In genomic region chr6:99588618-99589289, GRCh38 we compare ENCODE assay signal across 8 cellular contexts. TPM values are rescaled to one million over a fixed set of nuclear protein-coding genes. Genes with fewer than 3 reads are reported as not detected.
A peak's percentile ranks its signal among the peaks of the same experiment; 100 is the strongest.
DNase-seq lines count a peak whose midpoint lies in the region; ATAC-seq, FAIRE-seq and TF ChIP-seq lines count a peak whose summit lies in the region.

No MANE protein-coding gene starts in this region.

- H2AFZ ChIP-seq in astrocyte (ENCODE audit: low read depth, low read length) = peak overlapping the region; percentile 87

- peak overlapping the region; percentile 21 for H3K9ac ChIP-seq in astrocyte (ENCODE audit: low read length)

- peak overlapping the region; percentile 86 for H3K4me2 ChIP-seq in astrocyte (ENCODE audit: low read length)

- H3K36me3 Mint-ChIP-seq in astrocyte (ENCODE audit: low read depth, unreplicated experiment) = no peaks in the 10 kb centered on the region

- H3K79me2 ChIP-seq in astrocyte (ENCODE audit: insufficient read depth, low read length) = no peaks in the 10 kb centered on the region

- peaks cover 79% of the 10 kb centered on the region for H3K27me3 Mint-ChIP-seq in astrocyte (ENCODE audit: low read depth, unreplicated experiment)

- DNase-seq in GM12865 (ENCODE audit: low read depth) (peak; percentile 88), HFF-Myc (ENCODE audit: extremely low read depth, low read depth) (peak; percentile 35), MV-4-11 (lab: John Stamatoyannopoulos, UW) (peak; percentile 74), astrocyte (ENCODE audit: low read depth) (peak; percentile 61), iPS DF 6.9 (ENCODE audit: low read depth, low spot score) (no peak), skeletal muscle cell (ENCODE audit: low read depth) (peak; percentile 19), SKM-1 treated with dmso at 0.1 percent for 144 hours (lab: John Stamatoyannopoulos, UW; ENCODE audit: unreplicated experiment) (no peak)

- H3K27ac ChIP-seq in astrocyte (ENCODE audit: low read depth, low read length) (no peak overlapping the region), iPS DF 6.9 (ENCODE audit: low read length) (no peak overlapping the region)

- H3K4me1 Mint-ChIP-seq in astrocyte (ENCODE audit: low read depth, unreplicated experiment) = peaks cover 4% of the 10 kb centered on the region

- FAIRE-seq in astrocyte (lab: Jason Lieb, UNC) = no peak

- H3K27ac Mint-ChIP-seq in astrocyte (ENCODE audit: unreplicated experiment) = no peak overlapping the region

- peak; percentile 96 for ATAC-seq in SK-N-SH treated with all-trans-retinoic acid at 6 μM for 48 hours

- TF ChIP-seq CTCF in GM12865 (IDR thresholded peaks at IDR 0.05; ENCODE audit: insufficient read depth, low read depth, low read length, missing control alignments) (peak; percentile 86), HFF-Myc (IDR thresholded peaks at IDR 0.05; ENCODE audit: low read depth, low read length, missing control alignments) (peak; percentile 61), astrocyte (IDR thresholded peaks at IDR 0.05; ENCODE audit: insufficient read depth, low read depth, low read length) (peak; percentile 23)

- H3K4me1 ChIP-seq in astrocyte (ENCODE audit: insufficient read depth, low read length) (peaks cover 11% of the 10 kb centered on the region), iPS DF 6.9 (ENCODE audit: control insufficient read depth, insufficient read depth, low read length) (no peaks in the 10 kb centered on the region)

- no CpG with 5 or more reads among the region's 52 CpGs for WGBS in iPS DF 6.9 (ENCODE audit: insufficient coverage, insufficient read length)

- H3K27me3 ChIP-seq in astrocyte (ENCODE audit: insufficient read depth, low read length) (peaks cover 68% of the 10 kb centered on the region), iPS DF 6.9 (ENCODE audit: control insufficient read depth, insufficient read depth, low read length) (peaks cover 62% of the 10 kb centered on the region)

- no peaks in the 10 kb centered on the region for H4K20me1 ChIP-seq in astrocyte (ENCODE audit: insufficient read depth, low read length)

- no peaks in the 10 kb centered on the region for H3K36me3 ChIP-seq in astrocyte (ENCODE audit: insufficient read depth, low read length)
- H3K36me3 ChIP-seq in iPS DF 6.9 (ENCODE audit: control insufficient read depth, insufficient read depth, low read length) = no peaks in the 10 kb centered on the region

- peak overlapping the region; percentile 81 for H3K4me3 Mint-ChIP-seq in astrocyte (ENCODE audit: unreplicated experiment)

- H3K9me3 ChIP-seq in astrocyte (ENCODE audit: insufficient read depth, low read depth, low read length) (no peaks in the 10 kb centered on the region), iPS DF 6.9 (ENCODE audit: control insufficient read depth, insufficient read depth, low read length) (no peaks in the 10 kb centered on the region)

- H3K9me3 Mint-ChIP-seq in astrocyte (ENCODE audit: unreplicated experiment) = no peaks in the 10 kb centered on the region

- peak overlapping the region; percentile 67 for H3K4me3 ChIP-seq in GM12865 (ENCODE audit: low read depth, low read length)
- H3K4me3 ChIP-seq in HFF-Myc (replicated peaks; ENCODE audit: low read depth, low read length) = peak overlapping the region; percentile 40
- H3K4me3 ChIP-seq in astrocyte (ENCODE audit: insufficient read depth, low read depth, low read length) = peak overlapping the region; percentile 52
- peak overlapping the region; percentile 21; the same call in 1 of the 2 replicates for H3K4me3 ChIP-seq in iPS DF 6.9 (ENCODE audit: low read length)
- H3K4me3 ChIP-seq in skeletal muscle cell (ENCODE audit: low read depth, low read length) = peak overlapping the region; percentile 53

TF ChIP-seq in SK-N-SH treated with all-trans-retinoic acid at 6 μM for 48 hours, 23 proteins besides CTCF, POLR2A, EP300 and RAD21:
- no peak for TF ChIP-seq POU6F1 (CRISPR knock-in tag; IDR thresholded peaks at IDR 0.05; ENCODE audit: borderline replicate concordance, low read depth)
- TF ChIP-seq ZFP3 (CRISPR knock-in tag; IDR thresholded peaks at IDR 0.05) = no peak
- TF ChIP-seq TOX (CRISPR knock-in tag; IDR thresholded peaks at IDR 0.05; ENCODE audit: borderline replicate concordance) = no peak
- no peak for TF ChIP-seq ZNF8 (CRISPR knock-in tag; IDR thresholded peaks at IDR 0.05)
- no peak for TF ChIP-seq PATZ1 (CRISPR knock-in tag; IDR thresholded peaks at IDR 0.05; ENCODE audit: borderline replicate concordance)
- no peak for TF ChIP-seq RARB (CRISPR knock-in tag; IDR thresholded peaks at IDR 0.05)
- no peak for TF ChIP-seq ESRRG (CRISPR knock-in tag; IDR thresholded peaks at IDR 0.05)
- TF ChIP-seq CREB5 (CRISPR knock-in tag; IDR thresholded peaks at IDR 0.05; ENCODE audit: low read depth) = no peak
- TF ChIP-seq PPARA (CRISPR knock-in tag; IDR thresholded peaks at IDR 0.05; ENCODE audit: borderline replicate concordance) = no peak
- no peak for TF ChIP-seq CSDC2 (CRISPR knock-in tag; IDR thresholded peaks at IDR 0.05)
- TF ChIP-seq TCF4 (CRISPR knock-in tag; IDR thresholded peaks at IDR 0.05; ENCODE audit: borderline replicate concordance) = no peak

RNA-seq across cellular contexts. Expression of gene PRDM13, which starts 17.9 kb away (rescaled TPM):
- total RNA-seq in astrocyte = not detected in 2 replicates

RNA-seq across cellular contexts. Expression of gene CCNC, which starts 20.3 kb away (rescaled TPM):
- total RNA-seq in astrocyte = 51.5 and 51.8 TPM in 2 replicates

Comparison
In these comparisons a context has a peak if more than half of its experiments do, and no peak if none do; other contexts are left out.
1. DNase-seq: peak in GM12865 (single experiment), HFF-Myc (single experiment), MV-4-11 (single experiment), astrocyte (single experiment) and skeletal muscle cell (single experiment); none in iPS DF 6.9 (single experiment) and SKM-1 treated with dmso at 0.1 percent for 144 hours (single experiment).
2. CTCF ChIP-seq: peak in every context shown above with its lines; median percentile 86 in GM12865; 61 in HFF-Myc; 23 in astrocyte.
3. Peak in every context shown above with its lines, with median percentiles within 50 percentile points of each other: H3K4me3 ChIP-seq.